ENCODE assay signal across 21 cellular contexts in the genomic region with DNA sequence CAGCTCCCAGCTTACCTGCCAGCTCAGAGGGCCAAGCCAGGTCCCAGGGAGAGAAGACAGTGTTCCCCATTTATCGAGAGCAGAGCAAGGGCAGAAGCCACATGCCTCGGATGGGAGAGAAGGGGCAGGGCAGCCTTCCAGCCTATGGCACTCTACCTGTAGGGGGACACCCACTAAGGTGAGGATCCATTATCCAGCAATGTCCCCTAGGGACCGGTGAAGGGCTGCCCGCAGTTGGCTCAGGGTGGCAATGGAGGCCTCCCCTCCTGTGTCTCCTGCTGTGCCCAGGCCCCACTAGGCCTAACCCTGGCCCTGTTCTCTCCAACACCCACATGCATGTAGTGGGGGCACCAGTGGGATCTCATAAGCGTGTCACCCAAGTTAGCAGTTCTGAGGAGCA. TPM values are rescaled to one million over a fixed set of nuclear protein-coding genes. Genes with fewer than 3 reads are reported as not detected.
DNase-seq lines count a peak whose midpoint lies in the region; ATAC-seq, FAIRE-seq and TF ChIP-seq lines count a peak whose summit lies in the region.
"Had no signal": no experiment of that assay in that cellular context is flagged by ENCODE, and none has a peak within 500 bp of the region (broad histone marks: within the 10 kb centered on the region; RNA-seq: fewer than 3 reads in every experiment).

No MANE protein-coding gene starts in this region.

- ATAC-seq in WTC11: peak; percentile 57
- no peak for ATAC-seq in gastroesophageal sphincter
- no peak for ATAC-seq in GM18867 (IDR thresholded peaks at IDR 0.05; ENCODE audit: unreplicated experiment)

- no peaks in the 10 kb centered on the region for H3K27me3 ChIP-seq in gastroesophageal sphincter
- H3K27me3 ChIP-seq in sigmoid colon: no peaks in the 10 kb centered on the region

- TF ChIP-seq EP300 in gastroesophageal sphincter (IDR thresholded peaks at IDR 0.05) (no peak), sigmoid colon (IDR thresholded peaks at IDR 0.05) (no peak)

- no peak for DNase-seq in GM19239 (ENCODE audit: insufficient read length, low spot score)
- no peak for DNase-seq in WTC11 (ENCODE audit: low spot score)
- DNase-seq in sigmoid colon: no peak
- DNase-seq in medulla oblongata (ENCODE audit: extremely low spot score): no peak
- no peak for DNase-seq in NCI-H1930 (lab: John Stamatoyannopoulos, UW)
- no peak for DNase-seq in nucleus accumbens (lab: John Stamatoyannopoulos, UW)
- DNase-seq: activated B cell treated with CpG ODN at 0.5 μM for 24 hours; activated CD8-positive, alpha-beta memory T cell treated with anti-CD3 and anti-CD28 coated beads, Interleukin-2, amount 50 U/mL, for 4 hours; Caco-2; central memory CD4-positive, alpha-beta T cell; GF-D8; HCEC 1CT; NCI-H1436 had no signal

- H3K4me1 ChIP-seq in gastroesophageal sphincter (peaks cover 9 to 81% (median 9%) of the 10 kb centered on the region in 3 donors), sigmoid colon (peaks cover 0 to 78% (median 63%) of the 10 kb centered on the region in 4 donors)

- POLR2A ChIA-PET in WTC11 (lab: Charles Lee): no interaction called here

- H3K4me1 Mint-ChIP-seq in WTC11: peaks cover 12% of the 10 kb centered on the region

- peak; percentile 44 for FAIRE-seq in GM19239 (lab: Jason Lieb, UNC)

- H3K36me3 ChIP-seq in gastroesophageal sphincter (no peaks in the 10 kb centered on the region), sigmoid colon (no peaks in the 10 kb centered on the region)

- no peak overlapping the region for H3K4me3 ChIP-seq in gastroesophageal sphincter
- no peak overlapping the region for H3K4me3 ChIP-seq in sigmoid colon

- intact Hi-C loops in sigmoid colon (cut with DNase I): loop anchor here (10.0 kb wide), 1 partner anchor 917 kb away; no protein-coding TSS in a partner anchor

- CTCF ChIA-PET in WTC11 (lab: Charles Lee): interaction anchor here (1.0 to 7.3 kb wide), 3 partner anchors 42 to 78 kb away, joined by 4 to 71 read pairs (median 4); no protein-coding TSS in a partner anchor

- H3K4me3 Mint-ChIP-seq in WTC11: no peak overlapping the region
- H3K4me3 Mint-ChIP-seq: activated B cell treated with CpG ODN at 0.5 μM for 24 hours; activated naive CD4-positive, alpha-beta T cell treated with anti-CD3 and anti-CD28 coated beads, Interleukin-2, amount 50 U/mL, for 24 hours; T-helper 1 cell treated with Interleukin-12 subunit alpha and Interleukin-12 subunit beta and Interleukin-4 antibody, amounts not matched to agents 30 μg/mL and 1 μg/mL, for 36 hours had no signal

- H3K27ac Mint-ChIP-seq in WTC11: no peak overlapping the region
- H3K27ac Mint-ChIP-seq: activated B cell treated with CpG ODN at 0.5 μM for 24 hours had no signal

- no peaks in the 10 kb centered on the region for H3K36me3 Mint-ChIP-seq in WTC11

- H3K27me3 Mint-ChIP-seq in WTC11 (ENCODE audit: low read depth): no peaks in the 10 kb centered on the region; the same call in 1 of the 2 replicates
- H3K27me3 Mint-ChIP-seq: activated naive CD4-positive, alpha-beta T cell treated with anti-CD3 and anti-CD28 coated beads, Interleukin-2, amount 50 U/mL, for 24 hours had no signal

- TF ChIP-seq POLR2A in gastroesophageal sphincter (IDR thresholded peaks at IDR 0.05) (no peak), sigmoid colon (IDR thresholded peaks at IDR 0.05) (no peak)

- H3K9me3 Mint-ChIP-seq in WTC11: no peaks in the 10 kb centered on the region
- H3K9me3 Mint-ChIP-seq: activated B cell treated with CpG ODN at 0.5 μM for 24 hours; activated naive CD4-positive, alpha-beta T cell treated with anti-CD3 and anti-CD28 coated beads, Interleukin-2, amount 50 U/mL, for 24 hours had no signal

- H3K9me3 ChIP-seq in gastroesophageal sphincter: no peaks in the 10 kb centered on the region
- H3K9me3 ChIP-seq in sigmoid colon: no peaks in the 10 kb centered on the region
- H3K9me3 ChIP-seq: Caco-2 had no signal

- TF ChIP-seq CTCF in WTC11 (IDR thresholded peaks at IDR 0.05): no peak
- TF ChIP-seq CTCF in gastroesophageal sphincter (IDR thresholded peaks at IDR 0.05): no peak
- TF ChIP-seq CTCF in sigmoid colon (IDR thresholded peaks at IDR 0.05): no peak

- 20% methylated on average over 2 of the region's 5 CpGs; no CpG with 5 or more reads in 1 of the 2 donors for WGBS in gastroesophageal sphincter (ENCODE audit: low coverage in 1 of 2), 2 donors
- WGBS in sigmoid colon, 2 donors: 92% methylated on average over 5 of the region's 5 CpGs

- H3K27ac ChIP-seq in gastroesophageal sphincter: peak overlapping the region; percentile 87 to 96 (median 88)
- peak overlapping the region; percentile 85 to 93 (median 89) for H3K27ac ChIP-seq in sigmoid colon

TF ChIP-seq in WTC11, 78 proteins besides CTCF, POLR2A, EP300 and RAD21:
- TF ChIP-seq GABPB1 (CRISPR knock-in tag; IDR thresholded peaks at IDR 0.05) (no peak), PRRX2 (CRISPR knock-in tag; IDR thresholded peaks at IDR 0.05) (no peak)
- TF ChIP-seq, protein P1, sequence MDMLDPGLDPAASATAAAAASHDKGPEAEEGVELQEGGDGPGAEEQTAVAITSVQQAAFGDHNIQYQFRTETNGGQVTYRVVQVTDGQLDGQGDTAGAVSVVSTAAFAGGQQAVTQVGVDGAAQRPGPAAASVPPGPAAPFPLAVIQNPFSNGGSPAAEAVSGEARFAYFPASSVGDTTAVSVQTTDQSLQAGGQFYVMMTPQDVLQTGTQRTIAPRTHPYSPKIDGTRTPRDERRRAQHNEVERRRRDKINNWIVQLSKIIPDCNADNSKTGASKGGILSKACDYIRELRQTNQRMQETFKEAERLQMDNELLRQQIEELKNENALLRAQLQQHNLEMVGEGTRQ (CRISPR knock-in tag; IDR thresholded peaks at IDR 0.05): no peak
- TF ChIP-seq, protein P2, sequence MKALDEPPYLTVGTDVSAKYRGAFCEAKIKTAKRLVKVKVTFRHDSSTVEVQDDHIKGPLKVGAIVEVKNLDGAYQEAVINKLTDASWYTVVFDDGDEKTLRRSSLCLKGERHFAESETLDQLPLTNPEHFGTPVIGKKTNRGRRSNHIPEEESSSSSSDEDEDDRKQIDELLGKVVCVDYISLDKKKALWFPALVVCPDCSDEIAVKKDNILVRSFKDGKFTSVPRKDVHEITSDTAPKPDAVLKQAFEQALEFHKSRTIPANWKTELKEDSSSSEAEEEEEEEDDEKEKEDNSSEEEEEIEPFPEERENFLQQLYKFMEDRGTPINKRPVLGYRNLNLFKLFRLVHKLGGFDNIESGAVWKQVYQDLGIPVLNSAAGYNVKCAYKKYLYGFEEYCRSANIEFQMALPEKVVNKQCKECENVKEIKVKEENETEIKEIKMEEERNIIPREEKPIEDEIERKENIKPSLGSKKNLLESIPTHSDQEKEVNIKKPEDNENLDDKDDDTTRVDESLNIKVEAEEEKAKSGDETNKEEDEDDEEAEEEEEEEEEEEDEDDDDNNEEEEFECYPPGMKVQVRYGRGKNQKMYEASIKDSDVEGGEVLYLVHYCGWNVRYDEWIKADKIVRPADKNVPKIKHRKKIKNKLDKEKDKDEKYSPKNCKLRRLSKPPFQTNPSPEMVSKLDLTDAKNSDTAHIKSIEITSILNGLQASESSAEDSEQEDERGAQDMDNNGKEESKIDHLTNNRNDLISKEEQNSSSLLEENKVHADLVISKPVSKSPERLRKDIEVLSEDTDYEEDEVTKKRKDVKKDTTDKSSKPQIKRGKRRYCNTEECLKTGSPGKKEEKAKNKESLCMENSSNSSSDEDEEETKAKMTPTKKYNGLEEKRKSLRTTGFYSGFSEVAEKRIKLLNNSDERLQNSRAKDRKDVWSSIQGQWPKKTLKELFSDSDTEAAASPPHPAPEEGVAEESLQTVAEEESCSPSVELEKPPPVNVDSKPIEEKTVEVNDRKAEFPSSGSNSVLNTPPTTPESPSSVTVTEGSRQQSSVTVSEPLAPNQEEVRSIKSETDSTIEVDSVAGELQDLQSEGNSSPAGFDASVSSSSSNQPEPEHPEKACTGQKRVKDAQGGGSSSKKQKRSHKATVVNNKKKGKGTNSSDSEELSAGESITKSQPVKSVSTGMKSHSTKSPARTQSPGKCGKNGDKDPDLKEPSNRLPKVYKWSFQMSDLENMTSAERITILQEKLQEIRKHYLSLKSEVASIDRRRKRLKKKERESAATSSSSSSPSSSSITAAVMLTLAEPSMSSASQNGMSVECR (CRISPR knock-in tag; IDR thresholded peaks at IDR 0.05; ENCODE audit: borderline replicate concordance): no peak

RNA-seq across cellular contexts. Expression of a gene that starts 4.9 kb away (rescaled TPM):
- total RNA-seq in WTC11 (2021): 0.37 to 0.73 TPM (median 0.71 TPM) in 3 replicates
- total RNA-seq in gastroesophageal sphincter: 100 to 1,000 TPM; 118 to 208 (median 120) TPM
- total RNA-seq in sigmoid colon: 100 to 1,000 TPM; 117 to 178 (median 139) TPM
- 1 to 10 TPM; 1.2 to 10.0 (median 4.2) TPM for polyA plus RNA-seq in sigmoid colon
- total RNA-seq: Caco-2 had no signal

RNA-seq across cellular contexts. Expression of a gene that starts 15.8 kb away (rescaled TPM):
- total RNA-seq in WTC11 (2021) (not detected in 3 replicates), gastroesophageal sphincter (not detected), sigmoid colon (not detected)
- not detected for polyA plus RNA-seq in sigmoid colon
- total RNA-seq: activated B cell treated with CpG ODN at 0.5 μM for 24 hours, Caco-2, fibroblast of villous mesenchyme, HT-29, liver, myocyte had no signal
- polyA plus RNA-seq: liver had no signal

RNA-seq across cellular contexts. Expression of a gene that starts 44.8 kb away (rescaled TPM):
- 3.5 to 4.5 TPM (median 3.9 TPM) in 3 replicates for total RNA-seq in WTC11 (2021)
- total RNA-seq in gastroesophageal sphincter: under 1 TPM; 0.16 to 0.84 (median 0.65) TPM
- under 1 TPM; 0.14 to 0.71 (median 0.52) TPM for total RNA-seq in sigmoid colon
- 1 to 10 TPM in 2 of 3 donors, under 1 TPM in 1; 0.60 to 2.3 (median 2.0) TPM for polyA plus RNA-seq in sigmoid colon
- total RNA-seq: activated B cell treated with CpG ODN at 0.5 μM for 24 hours had no signal

RNA-seq across cellular contexts. Expression of a gene that starts 54.2 kb away (rescaled TPM):
- total RNA-seq in WTC11 (2021): not detected in 3 replicates
- total RNA-seq in gastroesophageal sphincter: not detected
- not detected for total RNA-seq in sigmoid colon
- polyA plus RNA-seq in sigmoid colon: not detected
- total RNA-seq: activated B cell treated with CpG ODN at 0.5 μM for 24 hours, Caco-2, fibroblast of villous mesenchyme, HT-29, liver, myocyte had no signal
- polyA plus RNA-seq: liver had no signal

Comparison
In these comparisons a context has a peak if more than half of its experiments do, and no peak if none do; other contexts are left out.
1. RNA of a gene that starts 4.9 kb away (total RNA-seq): 117 to 178 TPM in sigmoid colon and 118 to 208 TPM in gastroesophageal sphincter; 0.37 to 0.73 TPM in WTC11; every median in the first group is over 10 times any median in the second.